In the genomic region with DNA sequence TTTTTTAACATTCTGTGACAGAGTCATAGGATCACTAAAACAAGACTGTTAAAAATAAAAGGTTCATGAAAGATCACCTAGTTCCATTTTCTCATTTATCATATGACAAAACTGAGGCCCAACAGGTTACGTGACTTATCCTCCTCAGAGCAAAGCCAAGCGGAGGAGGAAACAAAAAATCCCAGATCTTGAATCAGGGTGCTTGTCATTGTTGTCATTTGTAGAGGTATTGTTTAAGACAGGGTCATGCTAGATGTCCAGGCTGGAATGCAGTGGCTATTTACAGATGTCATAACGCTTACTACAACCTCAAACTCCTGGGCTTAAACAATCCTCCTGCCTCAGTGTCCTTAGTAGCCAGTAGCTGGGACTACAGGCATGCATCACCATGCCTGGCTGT, we compare ENCODE assay signal across 22 cellular contexts.
"Had no signal": no experiment of that assay in that cellular context is flagged by ENCODE, and none has a peak within 500 bp of the region (broad histone marks: within the 10 kb centered on the region; RNA-seq: fewer than 3 reads in every experiment).

No MANE protein-coding gene starts in this region.

- H3K27me3 Mint-ChIP-seq: dendritic cell treated with granulocyte-macrophage colony-stimulating factor and Interleukin-4, amounts not matched to agents 40 ng/mL and 50 ng/mL, for 4 days; effector memory CD8-positive, alpha-beta T cell; naive B cell had no signal

- H3K4me1 ChIP-seq: colonic mucosa, esophagus squamous epithelium, gastrocnemius medialis, heart right ventricle, left lung, lower lobe of right lung had no signal

- H3K9me3 ChIP-seq: colonic mucosa, esophagus squamous epithelium, gastrocnemius medialis, left lung, lower lobe of right lung had no signal

- H3K27ac ChIP-seq: colonic mucosa, esophagus squamous epithelium, gastrocnemius medialis, heart right ventricle, left lung, lower lobe of right lung had no signal

- H3K4me3 Mint-ChIP-seq: dendritic cell treated with granulocyte-macrophage colony-stimulating factor and Interleukin-4, amounts not matched to agents 40 ng/mL and 50 ng/mL, for 4 days; effector memory CD8-positive, alpha-beta T cell; endodermal cell; mesothelial cell of epicardium; naive B cell had no signal

- ATAC-seq: effector memory CD8-positive, alpha-beta T cell; gastrocnemius medialis; heart right ventricle; left cardiac atrium; left lung; left ventricle myocardium superior; lower lobe of right lung; mucosa of descending colon had no signal

- H3K36me3 Mint-ChIP-seq: mesothelial cell of epicardium, naive B cell had no signal

- H3K27ac Mint-ChIP-seq: dendritic cell treated with granulocyte-macrophage colony-stimulating factor and Interleukin-4, amounts not matched to agents 40 ng/mL and 50 ng/mL, for 4 days; effector memory CD8-positive, alpha-beta T cell; endodermal cell; mesothelial cell of epicardium; naive B cell had no signal

- H3K4me1 Mint-ChIP-seq: endodermal cell, naive B cell had no signal

- DNase-seq: colonic mucosa; cortex of kidney; effector CD8-positive, alpha-beta T cell; effector memory CD8-positive, alpha-beta T cell; endodermal cell; esophagus squamous epithelium; foreskin fibroblast; foreskin melanocyte; gastrocnemius medialis; glutamatergic neuron; head of caudate nucleus; heart right ventricle; hippocampal formation; left cardiac atrium; left lung; left ventricle myocardium superior; lower lobe of right lung; mesenchymal stem cell; mucosa of descending colon; naive B cell had no signal

- H3K36me3 ChIP-seq: colonic mucosa, esophagus squamous epithelium, gastrocnemius medialis, heart right ventricle, left lung, lower lobe of right lung had no signal

- H3K27me3 ChIP-seq: colonic mucosa, esophagus squamous epithelium, gastrocnemius medialis, left lung had no signal

- H3K4me3 ChIP-seq: colonic mucosa, esophagus squamous epithelium, gastrocnemius medialis, heart right ventricle, left lung, lower lobe of right lung, mucosa of descending colon had no signal
